In the genomic region with DNA sequence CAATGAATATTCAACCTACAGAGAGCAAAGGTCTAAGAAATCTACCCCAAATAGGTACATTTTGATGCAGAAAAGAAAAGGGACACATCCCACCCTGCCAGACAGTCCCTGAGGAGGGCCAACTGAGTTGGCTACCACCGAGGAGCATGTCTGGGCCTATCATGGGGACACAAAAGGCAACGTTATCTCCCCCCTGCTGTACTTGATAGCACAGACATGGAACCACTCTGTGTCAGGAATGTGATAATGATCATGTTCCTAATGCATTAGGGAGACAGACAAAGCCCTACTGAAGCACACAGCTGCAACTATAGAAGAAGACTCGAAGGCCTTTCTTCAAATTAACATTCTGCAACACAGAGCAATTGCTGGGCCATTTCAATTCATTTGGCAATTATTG, we compare ENCODE assay signal across 18 cellular contexts.
"Had no signal": no experiment of that assay in that cellular context is flagged by ENCODE, and none has a peak within 500 bp of the region (broad histone marks: within the 10 kb centered on the region; RNA-seq: fewer than 3 reads in every experiment).

No MANE protein-coding gene starts in this region.

- H3K4me1 Mint-ChIP-seq: central memory CD8-positive, alpha-beta T cell; stimulated activated naive B cell treated with anti-CD40 and anti-IgM and Interleukin-4, amounts not matched to agents 10 μg/mL and 1 μg/mL and 100 μg/mL, for 72 hours had no signal

- H3K36me3 ChIP-seq: lower lobe of right lung, prostate gland, sigmoid colon had no signal

- H3K9me3 ChIP-seq: body of pancreas, lower lobe of right lung, prostate gland, sigmoid colon had no signal

- H3K36me3 Mint-ChIP-seq: naive thymus-derived CD4-positive, alpha-beta T cell; stimulated activated naive B cell treated with anti-CD40 and anti-IgM and Interleukin-4, amounts not matched to agents 10 μg/mL and 1 μg/mL and 100 μg/mL, for 72 hours; type B pancreatic cell had no signal

- ATAC-seq: body of pancreas; lower lobe of right lung; naive thymus-derived CD4-positive, alpha-beta T cell; stimulated activated naive B cell treated with anti-CD40 and anti-IgM and Interleukin-4, amounts not matched to agents 10 μg/mL and 1 μg/mL and 100 μg/mL, for 72 hours had no signal

- H3K4me1 ChIP-seq: body of pancreas, lower lobe of right lung, prostate gland, sigmoid colon had no signal

- H3K9me3 Mint-ChIP-seq: activated T-helper 2 cell treated with anti-CD3 and anti-CD28 coated beads, Interferon-gamma antibody, Interleukin-2, Interleukin-4, amounts not matched to agents 10 μg/mL and 5 μg/mL and 100 μg/mL, durations not matched to agents 14 hours and 24 hours and 36 hours; central memory CD8-positive, alpha-beta T cell; dendritic cell treated with granulocyte-macrophage colony-stimulating factor and Interleukin-4, amounts not matched to agents 40 ng/mL and 50 ng/mL, for 4 days; stimulated activated naive B cell treated with anti-CD40 and anti-IgM and Interleukin-4, amounts not matched to agents 10 μg/mL and 1 μg/mL and 100 μg/mL, for 72 hours; type B pancreatic cell had no signal

- H3K27me3 ChIP-seq: body of pancreas, sigmoid colon had no signal

- H3K27ac Mint-ChIP-seq: activated T-helper 2 cell treated with anti-CD3 and anti-CD28 coated beads, Interferon-gamma antibody, Interleukin-2, Interleukin-4, amounts not matched to agents 10 μg/mL and 5 μg/mL and 100 μg/mL, durations not matched to agents 14 hours and 24 hours and 36 hours; dendritic cell treated with granulocyte-macrophage colony-stimulating factor and Interleukin-4, amounts not matched to agents 40 ng/mL and 50 ng/mL, for 4 days; naive thymus-derived CD4-positive, alpha-beta T cell; stimulated activated naive B cell treated with anti-CD40 and anti-IgM and Interleukin-4, amounts not matched to agents 10 μg/mL and 1 μg/mL and 100 μg/mL, for 72 hours; type B pancreatic cell had no signal

- H3K27me3 Mint-ChIP-seq: central memory CD8-positive, alpha-beta T cell; type B pancreatic cell had no signal

- H3K4me3 ChIP-seq: body of pancreas, lower lobe of right lung, prostate gland, sigmoid colon had no signal

- H3K27ac ChIP-seq: body of pancreas, lower lobe of right lung, prostate gland, sigmoid colon had no signal

- H3K4me3 Mint-ChIP-seq: central memory CD8-positive, alpha-beta T cell; dendritic cell treated with granulocyte-macrophage colony-stimulating factor and Interleukin-4, amounts not matched to agents 40 ng/mL and 50 ng/mL, for 4 days; naive thymus-derived CD4-positive, alpha-beta T cell; stimulated activated naive B cell treated with anti-CD40 and anti-IgM and Interleukin-4, amounts not matched to agents 10 μg/mL and 1 μg/mL and 100 μg/mL, for 72 hours; type B pancreatic cell had no signal

- DNase-seq: activated CD4-positive, alpha-beta T cell treated with anti-CD3 and anti-CD28 coated beads, Interleukin-2, amount 50 U/mL, for 1 hour; activated CD4-positive, CD25-positive, alpha-beta regulatory T cell; activated naive CD4-positive, alpha-beta T cell treated with anti-CD3 and anti-CD28 coated beads, Interleukin-2, amount 50 U/mL, for 16 hours; body of pancreas; hypothalamus; left cardiac atrium; lower lobe of right lung; naive thymus-derived CD4-positive, alpha-beta T cell; occipital lobe; sigmoid colon; stimulated activated CD4-positive, alpha-beta T cell treated with anti-CD3 and anti-CD28 coated beads, Interleukin-2, amount 100 ng/mL, for 24 hours; stimulated activated naive B cell treated with anti-CD40 and anti-IgM and Interleukin-4, amounts not matched to agents 10 μg/mL and 1 μg/mL and 100 μg/mL, for 72 hours; T-helper 2 cell had no signal
